Comparison of ENCODE assay signal across 8 cellular contexts in genomic region chr7:56033671-56034432, GRCh38. TPM values are rescaled to one million over a fixed set of nuclear protein-coding genes. Genes with fewer than 3 reads are reported as not detected.
DNase-seq lines count a peak whose midpoint lies in the region; ATAC-seq and TF ChIP-seq lines count a peak whose summit lies in the region.

No MANE protein-coding gene starts in this region.

- ATAC-seq in GM21447 (IDR thresholded peaks at IDR 0.05; ENCODE audit: unreplicated experiment) (peak; percentile 93), PC-3 (peak; percentile 90), natural killer cell (peak; percentile 85 to 93 (median 91))
- peak; percentile 93 for ATAC-seq in stimulated activated naive CD8-positive, alpha-beta T cell treated with anti-CD3 and anti-CD28 coated beads, Interleukin-15, Interleukin-2, amounts not matched to agents 100 U/mL and 50 U/mL, for 24 hours

- intact Hi-C loops in PC-3 (cut with micrococcal nuclease) (loop anchor here (1.0 kb wide), 1 partner anchor 17 kb away; the partner anchor contains the start of genes CCT6A and PSPH), natural killer cell (cut with micrococcal nuclease) (no loop called here)

- H3K4me1 ChIP-seq in HUES48 (ENCODE audit: control insufficient read depth, insufficient read depth, low read length) (no peaks in the 10 kb centered on the region), PC-3 (ENCODE audit: insufficient read depth, low read length) (no peaks in the 10 kb centered on the region)

- no peaks in the 10 kb centered on the region for H3K27me3 Mint-ChIP-seq in activated T-cell treated with anti-CD3 and anti-CD28 coated beads, Interleukin-2, amount 50 U/mL, for 24 hours
- H3K27me3 Mint-ChIP-seq in natural killer cell (ENCODE audit: low read depth in 2 of 2), result no peaks in the 10 kb centered on the region

- H3K27ac ChIP-seq in HUES48 (ENCODE audit: low read depth, low read length) (peak overlapping the region; percentile 92), PC-3 (ENCODE audit: low read length) (peak overlapping the region; percentile 35)

- POLR2A ChIA-PET in PC-3 (lab: Charles Lee; ENCODE audit: unreplicated experiment), result interaction anchor here (0.6 to 1.4 kb wide), 2 partner anchors 17 to 31 kb away, joined by 21 to 23 read pairs; partner anchors contain the start of genes CCT6A, PSPH and SUMF2

- TF ChIP-seq CTCF in PC-3 (conservative IDR thresholded peaks at IDR 0.05; ENCODE audit: low read depth, low read length) (no peak), natural killer cell (IDR thresholded peaks at IDR 0.05) (peak; percentile 24)

- H3K79me2 ChIP-seq in PC-3 (ENCODE audit: low read length), result peaks cover 6% of the 10 kb centered on the region

- H3K36me3 ChIP-seq in HUES48 (ENCODE audit: control insufficient read depth, insufficient read depth, low read length) (peaks cover 30% of the 10 kb centered on the region), PC-3 (ENCODE audit: low read depth, low read length) (no peaks in the 10 kb centered on the region; the same call in 1 of the 2 replicates)

- peak overlapping the region; percentile 82 for H3K4me3 Mint-ChIP-seq in activated T-cell treated with anti-CD3 and anti-CD28 coated beads, Interleukin-2, amount 50 U/mL, for 24 hours
- peak overlapping the region; percentile 94 for H3K4me3 Mint-ChIP-seq in natural killer cell

- TSS peak; percentile 52 for BruUV-seq in PC-3 (replicated peaks; lab: Mats Ljungman, UMichigan)

- H3K27ac Mint-ChIP-seq in activated T-cell treated with anti-CD3 and anti-CD28 coated beads, Interleukin-2, amount 50 U/mL, for 24 hours, result peak overlapping the region; percentile 84
- H3K27ac Mint-ChIP-seq in natural killer cell, result peak overlapping the region; percentile 8 to 73

- H2AFZ ChIP-seq in PC-3 (ENCODE audit: low read length), result peak overlapping the region; percentile 78

- H3K9me2 ChIP-seq in PC-3 (replicated peaks; ENCODE audit: low read length), result no peaks in the 10 kb centered on the region

- H3K4me3 ChIP-seq in HUES48 (ENCODE audit: low read depth, low read length) (peak overlapping the region; percentile 97), PC-3 (ENCODE audit: low read length) (peak overlapping the region; percentile 69)

- H3K9me3 ChIP-seq in HUES48 (ENCODE audit: control insufficient read depth, insufficient read depth, low read length) (no peaks in the 10 kb centered on the region), PC-3 (ENCODE audit: low read length) (no peaks in the 10 kb centered on the region)

- H3K9ac ChIP-seq in HUES48 (ENCODE audit: low read depth, low read length) (peak overlapping the region; percentile 94), PC-3 (ENCODE audit: low read length) (peak overlapping the region; percentile 57)

- H3K4me2 ChIP-seq in PC-3 (ENCODE audit: low read length), result peak overlapping the region; percentile 80

- H3K27me3 ChIP-seq in HUES48 (ENCODE audit: control insufficient read depth, insufficient read depth, low read length) (no peaks in the 10 kb centered on the region), PC-3 (ENCODE audit: low read length) (no peaks in the 10 kb centered on the region)

- H3K4me1 Mint-ChIP-seq in activated T-cell treated with anti-CD3 and anti-CD28 coated beads, Interleukin-2, amount 50 U/mL, for 24 hours (ENCODE audit: low read depth), result peaks cover 14% of the 10 kb centered on the region
- H3K4me1 Mint-ChIP-seq in natural killer cell, result peaks cover 5 to 7% of the 10 kb centered on the region in 2 donors

- H4K20me1 ChIP-seq in PC-3 (ENCODE audit: low read length), result no peaks in the 10 kb centered on the region

- H3K9me3 Mint-ChIP-seq in activated T-cell treated with anti-CD3 and anti-CD28 coated beads, Interleukin-2, amount 50 U/mL, for 24 hours, result no peaks in the 10 kb centered on the region
- H3K9me3 Mint-ChIP-seq in natural killer cell, result no peaks in the 10 kb centered on the region

- H3K36me3 Mint-ChIP-seq in activated T-cell treated with anti-CD3 and anti-CD28 coated beads, Interleukin-2, amount 50 U/mL, for 24 hours (ENCODE audit: low read depth), result peaks cover 36% of the 10 kb centered on the region
- no peaks in the 10 kb centered on the region for H3K36me3 Mint-ChIP-seq in natural killer cell

- peak; percentile 79 for DNase-seq in DMS153 treated with DMSO at 0.1 percent for 48 hours (lab: John Stamatoyannopoulos, UW; ENCODE audit: unreplicated experiment)
- DNase-seq in PC-3, result peak; percentile 70
- DNase-seq in activated T-cell treated with anti-CD3 and anti-CD28 coated beads, Interleukin-2, amount 50 U/mL, for 24 hours, result peak; percentile 81
- DNase-seq in fibroblast of gingiva (ENCODE audit: low read depth), result peak; percentile 70
- peak; percentile 45 for DNase-seq in natural killer cell
- DNase-seq in stimulated activated naive CD8-positive, alpha-beta T cell treated with anti-CD3 and anti-CD28 coated beads, Interleukin-15, Interleukin-2, amounts not matched to agents 100 U/mL and 50 U/mL, for 24 hours, result peak; percentile 75

- CTCF ChIA-PET in PC-3 (lab: Charles Lee), result interaction anchor here (0.6 to 1.8 kb wide), 4 partner anchors 17 to 59 kb away, joined by 3 to 6 read pairs (median 4); partner anchors contain the start of genes CCT6A and PSPH

- H3F3A ChIP-seq in PC-3 (ENCODE audit: low read length, unreplicated experiment), result no peaks in the 10 kb centered on the region

RNA-seq across cellular contexts. Expression of gene PSPH, which starts 17.4 kb away (rescaled TPM):
- 54.0 and 66.3 TPM in 2 replicates for total RNA-seq in PC-3 (2014; rRNA removed)
- 1 to 10 TPM; 2.8 to 4.1 (median 3.8) TPM for total RNA-seq in natural killer cell

RNA-seq across cellular contexts. Expression of gene CCT6A, which starts 17.7 kb away (rescaled TPM):
- total RNA-seq in PC-3 (2014; rRNA removed) (316 and 338 TPM in 2 replicates), natural killer cell (10 to 100 TPM; 48.1 to 65.3 (median 48.3) TPM)

RNA-seq across cellular contexts. Expression of gene SUMF2, which starts 30.2 kb away (rescaled TPM):
- total RNA-seq in PC-3 (2014; rRNA removed), result 57.4 and 65.6 TPM in 2 replicates
- total RNA-seq in natural killer cell, result 100 to 1,000 TPM; 130 to 147 (median 136) TPM

RNA-seq across cellular contexts. Expression of gene PHKG1, which starts 58.9 kb away (rescaled TPM):
- 0.75 and 1.3 TPM in 2 replicates for total RNA-seq in PC-3 (2014; rRNA removed)
- total RNA-seq in natural killer cell, result 1 to 10 TPM; 4.9 to 5.6 (median 5.0) TPM

Comparison
In these comparisons a context has a peak if more than half of its experiments do, and no peak if none do; other contexts are left out.
1. Peak in every context shown above with its lines: DNase-seq, ATAC-seq, H3K4me3 ChIP-seq and H3K27ac ChIP-seq.
2. RNA of gene PSPH, which starts 17.4 kb away (total RNA-seq): 54.0 to 66.3 TPM in PC-3; 2.8 to 4.1 TPM in natural killer cell; every median in the first group is over 10 times any median in the second.